In genomic region chr2:114330594-114330993, GRCh38 we compare ENCODE assay signal across 25 cellular contexts.
DNase-seq lines count a peak whose midpoint lies in the region; ATAC-seq, FAIRE-seq and TF ChIP-seq lines count a peak whose summit lies in the region.
"Had no signal": no experiment of that assay in that cellular context is flagged by ENCODE, and none has a peak within 500 bp of the region (broad histone marks: within the 10 kb centered on the region; RNA-seq: fewer than 3 reads in every experiment).

No MANE protein-coding gene starts in this region.

- TF ChIP-seq POLR2A in HepG2 (IDR thresholded peaks at IDR 0.05; ENCODE audit: insufficient read depth in 1 of 2, low read depth in 2 of 2, low read length in 2 of 2) (no peak), right lobe of liver (IDR thresholded peaks at IDR 0.05) (no peak), K562 (conservative IDR thresholded peaks at IDR 0.05) (no peak), tibial nerve (IDR thresholded peaks at IDR 0.05) (no peak)

- H3K4me1 ChIP-seq in HepG2 (ENCODE audit: insufficient read depth, low read length) (no peaks in the 10 kb centered on the region), right lobe of liver (no peaks in the 10 kb centered on the region), K562 (replicated peaks in 1 of 2; ENCODE audit: control insufficient read depth in 2 of 2, insufficient read depth in 2 of 2, low read length in 2 of 2) (no peaks in the 10 kb centered on the region), hepatocyte (ENCODE audit: insufficient read depth) (no peaks in the 10 kb centered on the region), tibial nerve (no peaks in the 10 kb centered on the region)
- H3K4me1 ChIP-seq: BE2C, BLaER1 had no signal

- BruUV-seq in HepG2 (replicated peaks; lab: Mats Ljungman, UMichigan) (no TSS peak), K562 (replicated peaks; lab: Mats Ljungman, UMichigan) (no TSS peak)

- no peak overlapping the region for H3K4me3 ChIP-seq in HepG2 (replicated peaks in 1 of 3; ENCODE audit: insufficient read depth in 1 of 3, low read depth in 2 of 3, low read length in 3 of 3)
- no peak overlapping the region for H3K4me3 ChIP-seq in right lobe of liver
- no peak overlapping the region for H3K4me3 ChIP-seq in K562
- H3K4me3 ChIP-seq in hepatocyte, result no peak overlapping the region
- no peak overlapping the region for H3K4me3 ChIP-seq in tibial nerve
- H3K4me3 ChIP-seq: BLaER1, GM12878 had no signal

- TF ChIP-seq EP300 in HepG2 (IDR thresholded peaks at IDR 0.05; ENCODE audit: low read depth in 2 of 2, low read length in 2 of 2) (no peak), HepG2 (CRISPR knock-in tag; IDR thresholded peaks at IDR 0.05; ENCODE audit: borderline replicate concordance) (no peak), K562 (IDR thresholded peaks at IDR 0.05; ENCODE audit: low read length) (no peak), tibial nerve (IDR thresholded peaks at IDR 0.05) (no peak)

- in situ Hi-C loops in HepG2 (cut with HindIII; ENCODE audit: extremely low pct_ligation_motif_present, low pct_unique_long_range_greater_than_20kb) (no loop called here), K562 (cut with MboI) (no loop called here)

- H3K27ac ChIP-seq in HepG2 (ENCODE audit: extremely low read length, insufficient read depth, low read length), result no peak overlapping the region
- no peak overlapping the region for H3K27ac ChIP-seq in right lobe of liver
- no peak overlapping the region for H3K27ac ChIP-seq in K562 (ENCODE audit: extremely low read depth, low read depth, low read length)
- H3K27ac ChIP-seq in hepatocyte, result peak overlapping the region; percentile 13
- H3K27ac ChIP-seq in tibial nerve, result no peak overlapping the region
- H3K27ac ChIP-seq: 22Rv1, BLaER1 had no signal

- TF ChIP-seq CTCF in HepG2 (CRISPR knock-in tag; IDR thresholded peaks at IDR 0.05) (no peak), right lobe of liver (IDR thresholded peaks at IDR 0.05) (no peak), K562 (IDR thresholded peaks at IDR 0.05 in 2 of 3, conservative IDR thresholded peaks at IDR 0.05 in 1 of 3; ENCODE audit: insufficient read depth in 2 of 3, low read depth in 1 of 3, low read length in 3 of 3) (no peak), hepatocyte (IDR thresholded peaks at IDR 0.05; ENCODE audit: poor library complexity) (no peak), tibial nerve (IDR thresholded peaks at IDR 0.05) (no peak)

- WGBS in HepG2 (ENCODE audit: low lambda C conversion rate), result 0% methylated on average over 1 of the region's 1 CpG
- 31% methylated on average over 1 of the region's 1 CpG for WGBS in right lobe of liver (ENCODE audit: insufficient coverage, low coverage, low lambda C conversion rate, missing lambda C conversion rate)
- WGBS in K562 (ENCODE audit: insufficient coverage, low coverage, missing lambda C conversion rate), result 0% methylated on average over 1 of the region's 1 CpG
- 61% methylated on average over 1 of the region's 1 CpG for WGBS in hepatocyte (ENCODE audit: low lambda C conversion rate, missing lambda C conversion rate)
- 29 to 46% methylated on average over 1 of the region's 1 CpG for WGBS in tibial nerve, 2 donors

- FAIRE-seq in HepG2 (lab: Jason Lieb, UNC), result no peak
- FAIRE-seq in K562 (lab: Jason Lieb, UNC), result no peak
- FAIRE-seq: GM12878, GM12892, GM18507 had no signal

- H4K20me1 ChIP-seq in HepG2 (ENCODE audit: insufficient read depth, low read length) (no peaks in the 10 kb centered on the region), K562 (replicated peaks; ENCODE audit: control insufficient read depth, insufficient read depth, low read length) (no peaks in the 10 kb centered on the region), hepatocyte (ENCODE audit: insufficient read depth, poor library complexity, severe bottlenecking) (no peaks in the 10 kb centered on the region)
- H4K20me1 ChIP-seq: BLaER1 had no signal

- intact Hi-C loops in HepG2 (cut with micrococcal nuclease; ENCODE audit: unreplicated experiment) (no loop called here), right lobe of liver (cut with DNase I) (no loop called here), K562 (cut with micrococcal nuclease) (no loop called here)

- CTCF ChIA-PET in HepG2 (lab: Yijun Ruan, JAX; ENCODE audit: low intra/inter-chr PET ratio, low total read pairs) (no interaction called here), K562 (lab: Yijun Ruan, JAX; ENCODE audit: low intra/inter-chr PET ratio) (no interaction called here)

- no peak for DNase-seq in HepG2 (ENCODE audit: low spot score)
- no peak for DNase-seq in right lobe of liver
- no peak for DNase-seq in K562 (ENCODE audit: extremely low read depth in 1 of 4, low spot score in 3 of 4)
- DNase-seq in hepatocyte (ENCODE audit: low spot score), result no peak
- no peak for DNase-seq in activated T-cell treated with anti-CD3 and anti-CD28 coated beads, Interleukin-2, amount 50 U/mL, for 1 hour
- no peak for DNase-seq in tibial nerve (ENCODE audit: low spot score in 2 of 2)
- DNase-seq: ACHN; BE2C; C1 segment of cervical spinal cord; CD4-positive, alpha-beta memory T cell; CD4-positive, CD25-positive, alpha-beta regulatory T cell; CD8-positive, alpha-beta memory T cell; COR-L47; DMS 273 treated with DMSO at 0.1 percent for 48 hours; DMS153; DMS53; DMS79; DND-41; EL; GDM1 had no signal

- H2AFZ ChIP-seq in HepG2 (ENCODE audit: low read length), result no peak overlapping the region
- no peak overlapping the region for H2AFZ ChIP-seq in K562 (ENCODE audit: low read depth, low read length)
- no peak overlapping the region for H2AFZ ChIP-seq in hepatocyte

- H3K36me3 ChIP-seq in HepG2 (replicated peaks in 1 of 2; ENCODE audit: control insufficient read depth in 1 of 2, insufficient read depth in 2 of 2, low read length in 2 of 2), result no peaks in the 10 kb centered on the region
- H3K36me3 ChIP-seq in right lobe of liver, result no peaks in the 10 kb centered on the region
- no peaks in the 10 kb centered on the region for H3K36me3 ChIP-seq in K562 (ENCODE audit: control insufficient read depth, insufficient read depth, low read length)
- H3K36me3 ChIP-seq in hepatocyte (replicated peaks; ENCODE audit: insufficient read depth, low read depth), result no peaks in the 10 kb centered on the region
- H3K36me3 ChIP-seq in tibial nerve, result no peaks in the 10 kb centered on the region
- H3K36me3 ChIP-seq: BE2C, BLaER1 had no signal

- no peak for ATAC-seq in HepG2
- ATAC-seq in right lobe of liver, result no peak
- no peak for ATAC-seq in K562
- ATAC-seq: GM12878 had no signal

- no peak for TF ChIP-seq RAD21 in HepG2 (CRISPR knock-in tag; IDR thresholded peaks at IDR 0.05)
- TF ChIP-seq RAD21 in K562 (CRISPR knock-in tag; conservative IDR thresholded peaks at IDR 0.05 in 1 of 2, IDR thresholded peaks at IDR 0.05 in 1 of 2), result no peak

- H3K27me3 ChIP-seq in HepG2 (ENCODE audit: control insufficient read depth in 1 of 2, insufficient read depth in 2 of 2, low read length in 2 of 2) (peaks cover 0 to 2% of the 10 kb centered on the region in 2 experiments; a peak in 1 of 5 replicates), right lobe of liver (no peaks in the 10 kb centered on the region), K562 (ENCODE audit: control insufficient read depth in 2 of 2, insufficient read depth in 2 of 2, low read length in 2 of 2) (no peaks in the 10 kb centered on the region), hepatocyte (no peaks in the 10 kb centered on the region), tibial nerve (no peaks in the 10 kb centered on the region)
- H3K27me3 ChIP-seq: BE2C, BLaER1 had no signal

- H3K4me2 ChIP-seq in HepG2 (ENCODE audit: low read depth, low read length) (no peak overlapping the region), K562 (ENCODE audit: insufficient read depth, low read length) (no peak overlapping the region), hepatocyte (no peak overlapping the region)
- H3K4me2 ChIP-seq: BLaER1 had no signal

- H3K9me3 ChIP-seq in HepG2 (ENCODE audit: low read length) (no peaks in the 10 kb centered on the region), right lobe of liver (no peaks in the 10 kb centered on the region), K562 (replicated peaks; ENCODE audit: control insufficient read depth, insufficient read depth, low read depth, low read length) (no peaks in the 10 kb centered on the region), hepatocyte (ENCODE audit: low read depth) (no peaks in the 10 kb centered on the region), tibial nerve (no peaks in the 10 kb centered on the region)
- H3K9me3 ChIP-seq: BE2C, BLaER1 had no signal

- no peaks in the 10 kb centered on the region for H3K9me2 ChIP-seq in hepatocyte (replicated peaks; ENCODE audit: insufficient read depth)

- H3K9ac ChIP-seq in HepG2 (ENCODE audit: insufficient read depth, low read depth, low read length), result no peak overlapping the region
- H3K9ac ChIP-seq in K562 (ENCODE audit: insufficient read depth in 1 of 2, low read depth in 2 of 2, low read length in 2 of 2), result no peak overlapping the region
- H3K9ac ChIP-seq: BLaER1 had no signal

- no peaks in the 10 kb centered on the region for H3K9me1 ChIP-seq in K562 (ENCODE audit: control insufficient read depth, insufficient read depth, low read length)

- H3K79me2 ChIP-seq in HepG2 (ENCODE audit: insufficient read depth, low read length) (no peaks in the 10 kb centered on the region), K562 (ENCODE audit: control insufficient read depth, insufficient read depth, low read length) (no peaks in the 10 kb centered on the region), hepatocyte (no peaks in the 10 kb centered on the region)

- POLR2A ChIA-PET in HepG2 (lab: Yijun Ruan, JAX), result no interaction called here
- POLR2A ChIA-PET in K562 (lab: Yijun Ruan, JAX), result no interaction called here

TF ChIP-seq in HepG2, 621 proteins besides CTCF, POLR2A, EP300 and RAD21 (continues in another document):
- no peak for TF ChIP-seq ELK4 (CRISPR knock-in tag; IDR thresholded peaks at IDR 0.05; ENCODE audit: borderline replicate concordance)

TF ChIP-seq in K562, 482 proteins besides CTCF, POLR2A, EP300 and RAD21 (continues in another document):
- TF ChIP-seq PREB (CRISPR knock-in tag; IDR thresholded peaks at IDR 0.05) (no peak), ZNF316 (IDR thresholded peaks at IDR 0.05) (peak; percentile 79)

Comparison
In these comparisons a context has a peak if more than half of its experiments do, and no peak if none do; other contexts are left out.
1. Of the 241 proteins assayed by ChIP-seq in both HepG2 and K562: peak only in HepG2: none; only in K562: MAFG; in both: MAFF and MAFK; in neither: 238.